16 cellular contexts compared by ENCODE assay signal in the genomic region with DNA sequence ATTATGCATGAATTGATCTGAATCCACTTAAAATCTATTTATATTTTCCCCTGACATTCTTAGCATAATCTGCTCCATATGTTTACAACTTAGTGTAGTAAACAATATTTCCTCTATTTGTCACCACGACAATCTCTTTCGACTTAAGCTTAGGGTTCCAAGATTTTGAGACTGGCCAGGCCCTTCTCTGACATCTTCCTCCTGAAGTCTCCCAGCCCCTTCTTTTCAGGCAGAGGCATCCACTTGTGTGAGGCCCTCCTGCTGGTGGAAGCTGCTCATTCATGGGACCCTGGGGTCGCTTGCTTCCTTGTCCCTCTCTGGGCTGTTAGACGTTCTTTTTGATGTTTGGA.
DNase-seq lines count a peak whose midpoint lies in the region; TF ChIP-seq lines count a peak whose summit lies in the region.
"Had no signal": no experiment of that assay in that cellular context is flagged by ENCODE, and none has a peak within 500 bp of the region (broad histone marks: within the 10 kb centered on the region; RNA-seq: fewer than 3 reads in every experiment).

No MANE protein-coding gene starts in this region.

- no peaks in the 10 kb centered on the region for H3K36me3 ChIP-seq in esophagus squamous epithelium

- no peaks in the 10 kb centered on the region; the same call in 1 of the 2 replicates for H3K9me3 Mint-ChIP-seq in HFFc6
- H3K9me3 Mint-ChIP-seq: CD8-positive, alpha-beta T cell had no signal

- H3K4me3 ChIP-seq in AG10803 (ENCODE audit: low read length): no peak overlapping the region
- H3K4me3 ChIP-seq in fibroblast of villous mesenchyme (ENCODE audit: low read depth, low read length): no peak overlapping the region
- no peak overlapping the region for H3K4me3 ChIP-seq in esophagus squamous epithelium
- H3K4me3 ChIP-seq: GM12878 had no signal

- H3K36me3 Mint-ChIP-seq in HFFc6 (ENCODE audit: low read depth): no peaks in the 10 kb centered on the region
- H3K36me3 Mint-ChIP-seq: CD4-positive, CD25-positive, alpha-beta regulatory T cell; CD8-positive, alpha-beta T cell had no signal

- no peak for TF ChIP-seq POLR2A in esophagus squamous epithelium (IDR thresholded peaks at IDR 0.05)

- H3K27me3 ChIP-seq in esophagus squamous epithelium: no peaks in the 10 kb centered on the region

- no peak overlapping the region for H3K4me3 Mint-ChIP-seq in HFFc6
- H3K4me3 Mint-ChIP-seq: CD4-positive, CD25-positive, alpha-beta regulatory T cell; CD8-positive, alpha-beta T cell had no signal

- peak; percentile 34 for DNase-seq in AG10803 (ENCODE audit: low read depth)
- no peak for DNase-seq in HFFc6
- DNase-seq in fibroblast of villous mesenchyme (ENCODE audit: low read depth): peak; percentile 60
- DNase-seq in ureter (ENCODE audit: low spot score): no peak
- DNase-seq in esophagus squamous epithelium (lab: John Stamatoyannopoulos, UW): no peak
- no peak for DNase-seq in GOT3 (lab: John Stamatoyannopoulos, UW)
- DNase-seq: Caco-2; CD4-positive, CD25-positive, alpha-beta regulatory T cell; CD8-positive, alpha-beta T cell; DMS 273 treated with DMSO at 0.1 percent for 48 hours; DMS79; H7; HCEC 1CT had no signal

- peaks cover 0 to 31% (median 5%) of the 10 kb centered on the region in 3 donors for H3K4me1 ChIP-seq in esophagus squamous epithelium
- H3K4me1 ChIP-seq: Caco-2 had no signal

- H3K27me3 Mint-ChIP-seq in HFFc6 (ENCODE audit: insufficient read depth): peaks cover 16% of the 10 kb centered on the region
- H3K27me3 Mint-ChIP-seq: CD4-positive, CD25-positive, alpha-beta regulatory T cell had no signal

- H3K27ac ChIP-seq in esophagus squamous epithelium: no peak overlapping the region
- H3K27ac ChIP-seq: 22Rv1, C4-2B had no signal

- H3K9me3 ChIP-seq in esophagus squamous epithelium: no peaks in the 10 kb centered on the region
- H3K9me3 ChIP-seq: Caco-2 had no signal

- intact Hi-C loops in esophagus squamous epithelium (cut with DNase I): no loop called here

- peaks cover 30% of the 10 kb centered on the region for H3K4me1 Mint-ChIP-seq in HFFc6 (ENCODE audit: low read depth)
- H3K4me1 Mint-ChIP-seq: CD4-positive, CD25-positive, alpha-beta regulatory T cell had no signal

- TF ChIP-seq CTCF in AG10803 (conservative IDR thresholded peaks at IDR 0.05; ENCODE audit: low read length) (no peak), HFFc6 (IDR thresholded peaks at IDR 0.05) (no peak), fibroblast of villous mesenchyme (IDR thresholded peaks at IDR 0.05; ENCODE audit: insufficient read depth, low read depth, low read length) (no peak), esophagus squamous epithelium (IDR thresholded peaks at IDR 0.05) (no peak)

- 75 to 77% methylated on average over 3 to 4 of the region's 4 CpGs for WGBS in esophagus squamous epithelium, 2 donors

- H3K27ac Mint-ChIP-seq in HFFc6: peak overlapping the region; percentile 26; the same call in 1 of the 2 replicates
- H3K27ac Mint-ChIP-seq: CD4-positive, CD25-positive, alpha-beta regulatory T cell; CD8-positive, alpha-beta T cell had no signal

Comparison
In these comparisons a context has a peak if more than half of its experiments do, and no peak if none do; other contexts are left out.
1. DNase-seq: peak in AG10803 (single experiment) and fibroblast of villous mesenchyme (single experiment); none in HFFc6 (single experiment), ureter (single experiment), esophagus squamous epithelium (single experiment) and GOT3 (single experiment).